9 cellular contexts compared by ENCODE assay signal in the genomic region with DNA sequence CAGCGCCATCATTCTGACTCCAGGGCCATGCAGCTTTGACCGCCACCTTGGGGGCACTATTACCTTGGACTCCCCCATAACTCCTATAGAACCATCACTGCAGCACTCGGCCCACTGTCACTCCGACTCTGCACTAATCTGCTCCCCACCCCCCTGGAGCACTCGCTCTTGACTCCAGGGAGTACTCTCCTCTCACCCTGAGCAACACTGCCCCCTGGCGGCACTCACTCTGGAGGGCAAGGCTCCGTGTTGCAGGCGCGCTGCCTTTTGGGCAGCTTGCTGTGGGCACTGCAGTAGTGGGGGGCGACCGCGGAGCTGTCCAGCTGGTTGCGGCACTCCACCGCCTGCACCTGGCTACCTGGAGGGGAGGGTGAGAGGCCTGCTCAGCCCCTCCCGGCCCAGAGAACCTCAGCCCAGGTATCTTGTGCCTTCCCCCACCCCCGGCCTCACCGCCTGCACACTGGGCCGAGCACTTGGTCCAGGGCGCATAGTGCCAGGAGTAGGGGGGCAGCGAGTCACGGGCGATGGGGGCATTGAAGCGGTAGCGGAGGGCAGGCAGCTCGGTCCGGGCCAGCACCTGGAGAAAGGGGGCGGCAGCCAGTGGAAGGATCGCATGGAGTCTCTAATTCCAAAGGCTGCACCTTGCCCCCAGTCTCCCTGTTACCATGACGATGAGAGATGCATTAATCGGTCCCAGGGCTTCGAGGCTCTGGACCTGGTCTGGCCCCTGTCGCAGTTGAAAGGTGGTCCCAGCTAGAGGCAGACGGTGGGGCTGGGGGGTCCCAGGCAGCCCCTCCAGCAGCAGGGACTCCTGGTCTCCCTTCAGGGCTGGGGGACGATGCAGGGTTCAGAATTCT. TPM values are rescaled to one million over a fixed set of nuclear protein-coding genes. Genes with fewer than 3 reads are reported as not detected.
DNase-seq lines count a peak whose midpoint lies in the region; ATAC-seq, FAIRE-seq and TF ChIP-seq lines count a peak whose summit lies in the region.
"Had no signal": no experiment of that assay in that cellular context is flagged by ENCODE, and none has a peak within 500 bp of the region (broad histone marks: within the 10 kb centered on the region; RNA-seq: fewer than 3 reads in every experiment).

No MANE protein-coding gene starts in this region.

- no peaks in the 10 kb centered on the region for H3K9me3 Mint-ChIP-seq in T-cell
- H3K9me3 Mint-ChIP-seq: stimulated activated naive CD8-positive, alpha-beta T cell treated with anti-CD3 and anti-CD28 coated beads, Interleukin-15, Interleukin-2, amounts not matched to agents 100 ng/mL and 50 ng/mL, for 24 hours had no signal

- no peak overlapping the region for H3K4me3 Mint-ChIP-seq in T-cell
- H3K4me3 Mint-ChIP-seq: stimulated activated naive CD8-positive, alpha-beta T cell treated with anti-CD3 and anti-CD28 coated beads, Interleukin-15, Interleukin-2, amounts not matched to agents 100 ng/mL and 50 ng/mL, for 24 hours had no signal

- ATAC-seq in T-cell (replicated peaks in 1 of 4) (peak; percentile 7 to 55 (median 46)), K562 (peak; percentile 93), lower lobe of right lung (peak; percentile 45 to 60), HG02763 (IDR thresholded peaks at IDR 0.05; ENCODE audit: unreplicated experiment) (no peak), GM18870 (IDR thresholded peaks at IDR 0.05; ENCODE audit: unreplicated experiment) (no peak)

- DNase-seq in AG20443 (ENCODE audit: low spot score) (peak; percentile 55), H54 (ENCODE audit: insufficient read length, low spot score) (peak; percentile 58), T-cell (peak in 22 of 34 experiments; percentile 21 to 66 (median 45)), K562 (ENCODE audit: extremely low read depth in 1 of 4, low spot score in 3 of 4) (peak; percentile 79 to 83 (median 81)), lower lobe of right lung (peak; percentile 73), DMS79 treated with DMSO at 0.1 percent for 48 hours (lab: John Stamatoyannopoulos, UW) (no peak)

- POLR2A ChIA-PET in T-cell (lab: Charles Lee) (no interaction called here), K562 (lab: Yijun Ruan, JAX) (interaction anchor here (1.3 kb wide), 1 partner anchor 73 kb away, joined by 4 read pairs; a partner anchor contains a TSS)

- no peak overlapping the region for H2AFZ ChIP-seq in K562 (ENCODE audit: low read depth, low read length)

- peaks cover 9 to 28% of the 10 kb centered on the region in 2 experiments; a peak in 3 of 5 replicates for H3K27me3 ChIP-seq in K562 (ENCODE audit: control insufficient read depth in 2 of 2, insufficient read depth in 2 of 2, low read length in 2 of 2)
- H3K27me3 ChIP-seq in lower lobe of right lung (ENCODE audit: low read depth): no peaks in the 10 kb centered on the region

- H3K27ac ChIP-seq in K562 (ENCODE audit: extremely low read depth, low read depth, low read length) (no peak overlapping the region), lower lobe of right lung (no peak overlapping the region)

- TF ChIP-seq CTCF in K562 (IDR thresholded peaks at IDR 0.05 in 2 of 3, conservative IDR thresholded peaks at IDR 0.05 in 1 of 3; ENCODE audit: insufficient read depth in 2 of 3, low read depth in 1 of 3, low read length in 3 of 3) (peak; percentile 78 to 87 (median 84)), lower lobe of right lung (IDR thresholded peaks at IDR 0.05) (peak; percentile 51)

- H3K79me2 ChIP-seq in K562 (ENCODE audit: control insufficient read depth, insufficient read depth, low read length): no peaks in the 10 kb centered on the region

- peaks cover 8% of the 10 kb centered on the region; the same call in 1 of the 2 replicates for H4K20me1 ChIP-seq in K562 (replicated peaks; ENCODE audit: control insufficient read depth, insufficient read depth, low read length)

- peaks cover 0 to 25% of the 10 kb centered on the region in 2 experiments; a peak in 1 of 5 replicates for H3K4me1 ChIP-seq in K562 (replicated peaks in 1 of 2; ENCODE audit: control insufficient read depth in 2 of 2, insufficient read depth in 2 of 2, low read length in 2 of 2)
- H3K4me1 ChIP-seq in lower lobe of right lung: no peaks in the 10 kb centered on the region

- no peak overlapping the region for H3K4me2 ChIP-seq in K562 (ENCODE audit: insufficient read depth, low read length)

- 13% methylated on average over 33 of the region's 34 CpGs for WGBS in K562 (ENCODE audit: insufficient coverage, low coverage, missing lambda C conversion rate)

- TF ChIP-seq RAD21 in K562 (CRISPR knock-in tag; conservative IDR thresholded peaks at IDR 0.05 in 1 of 2, IDR thresholded peaks at IDR 0.05 in 1 of 2): peak; percentile 61 to 81

- no peak for TF ChIP-seq POLR2A in H54 (IDR thresholded peaks at IDR 0.05; ENCODE audit: low read depth, low read length)
- TF ChIP-seq POLR2A in K562 (conservative IDR thresholded peaks at IDR 0.05): no peak

- H3K36me3 ChIP-seq in K562 (ENCODE audit: control insufficient read depth, insufficient read depth, low read length) (no peaks in the 10 kb centered on the region), lower lobe of right lung (peaks cover 3% of the 10 kb centered on the region)

- H3K27me3 Mint-ChIP-seq in T-cell: peaks cover 0 to 1% of the 10 kb centered on the region in 2 donors
- H3K27me3 Mint-ChIP-seq: stimulated activated naive CD8-positive, alpha-beta T cell treated with anti-CD3 and anti-CD28 coated beads, Interleukin-15, Interleukin-2, amounts not matched to agents 100 ng/mL and 50 ng/mL, for 24 hours had no signal

- in situ Hi-C loops in K562 (cut with MboI): no loop called here

- no peak overlapping the region for H3K27ac Mint-ChIP-seq in T-cell
- H3K27ac Mint-ChIP-seq: stimulated activated naive CD8-positive, alpha-beta T cell treated with anti-CD3 and anti-CD28 coated beads, Interleukin-15, Interleukin-2, amounts not matched to agents 100 ng/mL and 50 ng/mL, for 24 hours had no signal

- peaks cover 0 to 5% (median 2%) of the 10 kb centered on the region in 3 donors for H3K4me1 Mint-ChIP-seq in T-cell

- no peak for TF ChIP-seq EP300 in K562 (IDR thresholded peaks at IDR 0.05; ENCODE audit: low read length)

- FAIRE-seq in H54 (lab: Jason Lieb, UNC) (no peak), K562 (lab: Jason Lieb, UNC) (peak; percentile 67)

- H3K9ac ChIP-seq in K562 (ENCODE audit: insufficient read depth in 1 of 2, low read depth in 2 of 2, low read length in 2 of 2): no peak overlapping the region

- intact Hi-C loops in K562 (cut with micrococcal nuclease) (no loop called here), lower lobe of right lung (cut with DNase I) (no loop called here)

- H3K9me3 ChIP-seq in K562 (replicated peaks; ENCODE audit: control insufficient read depth, insufficient read depth, low read depth, low read length): no peaks in the 10 kb centered on the region
- no peaks in the 10 kb centered on the region for H3K9me3 ChIP-seq in lower lobe of right lung

- no peaks in the 10 kb centered on the region for H3K36me3 Mint-ChIP-seq in T-cell

- no peaks in the 10 kb centered on the region for H3K9me1 ChIP-seq in K562 (ENCODE audit: control insufficient read depth, insufficient read depth, low read length)

- H3K4me3 ChIP-seq in K562 (no peak overlapping the region), lower lobe of right lung (no peak overlapping the region)

- CTCF ChIA-PET in T-cell (lab: Charles Lee) (interaction anchor here in 1 of 2 donors (1.0 kb wide), 1 partner anchor 56 kb away, joined by 3 read pairs; no protein-coding TSS in a partner anchor), K562 (lab: Yijun Ruan, JAX; ENCODE audit: low intra/inter-chr PET ratio) (interaction anchor here (0.8 to 1.6 kb wide), 2 partner anchors 233 to 316 kb away, joined by 6 to 8 read pairs; no protein-coding TSS in a partner anchor)

- BruUV-seq in K562 (replicated peaks; lab: Mats Ljungman, UMichigan): no TSS peak

RNA-seq across cellular contexts. Expression of a gene that starts 8.9 kb away (rescaled TPM):
- total RNA-seq in T-cell (100 to 1,000 TPM; 109 to 363 (median 277) TPM), K562 (2014; rRNA removed) (2.0 and 5.7 TPM in 2 replicates), K562 (2014; rRNA removed; fragmentation: Illumina TruSeq; extraction: Trizol) (2.6 and 2.8 TPM in 2 replicates), K562 (2015; rRNA removed; fragmentation: Illumina TruSeq; extraction: Trizol) (8.1 and 9.4 TPM in 2 replicates), K562 (2021) (4.5 and 6.0 TPM in 2 replicates), lower lobe of right lung (162 TPM)
- 5.4 and 19.9 TPM in 2 replicates for total RNA-seq in K562 (2011; cell fraction: chromatin; rRNA removed; ENCODE audit: low replicate concordance)
- total RNA-seq in K562 (2011; cell fraction: nucleolus; rRNA removed): 7.4 and 10.8 TPM in 2 replicates
- 7.2 and 14.7 TPM in 2 replicates for total RNA-seq in K562 (2011; cell fraction: nucleoplasm; rRNA removed)
- polyA plus RNA-seq in K562 (2011; rRNA removed) (3.5 and 8.1 TPM in 2 replicates), K562 (2014; fragmentation: Illumina TruSeq; extraction: Trizol) (5.3 and 5.6 TPM in 2 replicates), K562 (2014; fragmentation: Nextera tagmentation; extraction: Ambion mirVana) (under 1 TPM; 0.78 to 0.82 TPM), K562 (2014; rRNA removed) (3.0 and 4.3 TPM in 2 replicates)
- polyA plus RNA-seq in K562 (2011; cell fraction: cytosol; rRNA removed): 4.3 and 17.3 TPM in 2 replicates
- polyA plus RNA-seq in K562 (2011; cell fraction: nucleus; rRNA removed): 5.6 and 11.4 TPM in 2 replicates
- polyA plus RNA-seq in K562 (2012): 10.8 and 26.9 TPM in 2 replicates
- 3.7 and 10.6 TPM in 2 replicates for polyA minus RNA-seq in K562 (2011; rRNA and poly(A)+ RNA removed)
- polyA minus RNA-seq in K562 (2011; cell fraction: cytosol; rRNA and poly(A)+ RNA removed): 5.9 and 10.6 TPM in 2 replicates
- polyA minus RNA-seq in K562 (2011; cell fraction: nucleus; rRNA and poly(A)+ RNA removed): 6.1 and 9.4 TPM in 2 replicates

RNA-seq across cellular contexts. Expression of a gene that starts 24.4 kb away (rescaled TPM):
- total RNA-seq in T-cell: 100 to 1,000 TPM in 1 of 5 donors, 10 to 100 TPM in 4; 57.2 to 103 (median 80.1) TPM
- total RNA-seq in K562 (2011; cell fraction: chromatin; rRNA removed; ENCODE audit: low replicate concordance): 2.3 and 5.9 TPM in 2 replicates
- total RNA-seq in K562 (2011; cell fraction: nucleolus; rRNA removed): 2.6 and 5.5 TPM in 2 replicates
- 2.8 and 3.6 TPM in 2 replicates for total RNA-seq in K562 (2011; cell fraction: nucleoplasm; rRNA removed)
- total RNA-seq in K562 (2014; rRNA removed): 0.33 and 0.41 TPM in 2 replicates
- not detected in 2 replicates for total RNA-seq in K562 (2014; rRNA removed; fragmentation: Illumina TruSeq; extraction: Trizol)
- 0.30 and 0.33 TPM in 2 replicates for total RNA-seq in K562 (2015; rRNA removed; fragmentation: Illumina TruSeq; extraction: Trizol)
- 0.29 and 1.2 TPM in 2 replicates for total RNA-seq in K562 (2021)
- polyA plus RNA-seq in K562 (2011; rRNA removed): 0.28 and 0.57 TPM in 2 replicates
- polyA plus RNA-seq in K562 (2011; cell fraction: cytosol; rRNA removed): 0.72 and 1.2 TPM in 2 replicates
- 3.7 and 14.1 TPM in 2 replicates for polyA plus RNA-seq in K562 (2011; cell fraction: nucleus; rRNA removed)
- polyA plus RNA-seq in K562 (2012): 0.76 and 1.1 TPM in 2 replicates
- 0.30 TPM in 1 of 2 replicates, not detected in the other for polyA plus RNA-seq in K562 (2014; fragmentation: Illumina TruSeq; extraction: Trizol)
- polyA plus RNA-seq in K562 (2014; fragmentation: Nextera tagmentation; extraction: Ambion mirVana): not detected
- 0.84 and 1.8 TPM in 2 replicates for polyA plus RNA-seq in K562 (2014; rRNA removed)
- polyA minus RNA-seq in K562 (2011; rRNA and poly(A)+ RNA removed): 0.30 and 0.53 TPM in 2 replicates
- polyA minus RNA-seq in K562 (2011; cell fraction: cytosol; rRNA and poly(A)+ RNA removed): 1.4 TPM in 1 of 2 replicates, not detected in the other
- polyA minus RNA-seq in K562 (2011; cell fraction: nucleus; rRNA and poly(A)+ RNA removed): 1.8 and 6.3 TPM in 2 replicates
- 22.4 TPM for total RNA-seq in lower lobe of right lung

RNA-seq across cellular contexts. Expression of a gene that starts 44.3 kb away (rescaled TPM):
- total RNA-seq in T-cell (not detected), K562 (2014; rRNA removed) (not detected in 2 replicates), K562 (2014; rRNA removed; fragmentation: Illumina TruSeq; extraction: Trizol) (not detected in 2 replicates), K562 (2015; rRNA removed; fragmentation: Illumina TruSeq; extraction: Trizol) (not detected in 2 replicates), K562 (2021) (not detected in 2 replicates), lower lobe of right lung (not detected)
- total RNA-seq in K562 (2011; cell fraction: chromatin; rRNA removed; ENCODE audit: low replicate concordance): not detected in 2 replicates
- not detected in 2 replicates for total RNA-seq in K562 (2011; cell fraction: nucleolus; rRNA removed)
- total RNA-seq in K562 (2011; cell fraction: nucleoplasm; rRNA removed): not detected in 2 replicates
- polyA plus RNA-seq in K562 (2011; rRNA removed) (not detected in 2 replicates), K562 (2014; fragmentation: Illumina TruSeq; extraction: Trizol) (not detected in 2 replicates), K562 (2014; fragmentation: Nextera tagmentation; extraction: Ambion mirVana) (not detected), K562 (2014; rRNA removed) (not detected in 2 replicates)
- polyA plus RNA-seq in K562 (2011; cell fraction: cytosol; rRNA removed): not detected in 2 replicates
- not detected in 2 replicates for polyA plus RNA-seq in K562 (2011; cell fraction: nucleus; rRNA removed)
- polyA plus RNA-seq in K562 (2012): not detected in 2 replicates
- polyA minus RNA-seq in K562 (2011; rRNA and poly(A)+ RNA removed): not detected in 2 replicates
- polyA minus RNA-seq in K562 (2011; cell fraction: cytosol; rRNA and poly(A)+ RNA removed): not detected in 2 replicates
- polyA minus RNA-seq in K562 (2011; cell fraction: nucleus; rRNA and poly(A)+ RNA removed): not detected in 2 replicates

Comparison
In these comparisons a context has a peak if more than half of its experiments do, and no peak if none do; other contexts are left out.
1. ATAC-seq: peak in T-cell (4 of 4), K562 (single experiment) and lower lobe of right lung (2 of 2); none in HG02763 (single experiment) and GM18870 (single experiment).